Comparison of ENCODE assay signal across 8 cellular contexts in the genomic region with DNA sequence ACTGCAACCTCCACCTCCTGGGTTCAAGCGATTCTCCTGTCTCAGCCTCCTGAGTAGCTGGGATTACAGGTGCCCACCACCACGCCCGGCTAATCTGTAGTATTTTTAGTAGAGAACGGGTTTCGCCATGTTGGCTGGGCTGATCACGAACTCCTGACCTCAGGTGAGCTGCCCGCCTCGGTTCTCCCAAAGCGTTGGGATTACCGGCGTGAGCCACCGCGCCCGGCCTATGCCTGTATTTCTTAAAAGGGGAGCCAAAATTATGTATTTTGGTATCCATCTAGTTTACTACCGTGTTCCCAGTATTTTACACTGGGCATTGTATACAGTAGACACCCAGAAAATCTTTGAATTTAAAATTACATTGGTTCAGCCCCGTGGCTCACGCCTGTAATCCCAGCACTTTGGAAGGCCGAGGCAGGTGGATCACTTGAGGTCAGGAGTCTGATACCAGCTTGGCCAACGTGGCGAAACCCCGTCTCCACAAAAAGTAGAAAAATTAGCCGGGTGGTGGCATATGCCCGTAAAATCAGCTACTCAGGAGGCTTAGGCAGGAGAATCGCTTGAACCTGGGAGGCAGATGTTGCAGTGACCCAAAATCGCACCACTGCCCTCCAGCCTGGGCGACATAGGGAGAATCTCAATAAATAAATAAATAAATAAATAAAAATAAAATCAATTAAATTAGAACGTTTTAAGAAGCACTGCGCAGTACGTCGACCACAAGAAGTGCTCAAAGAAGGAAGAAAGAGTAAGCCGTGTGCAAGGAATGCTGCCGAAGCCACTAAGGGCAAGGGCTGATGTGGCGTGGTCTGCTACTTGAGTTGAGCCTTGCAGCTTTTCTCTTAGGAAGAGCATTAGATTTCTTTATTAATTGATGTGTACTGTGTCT. TPM values are rescaled to one million over a fixed set of nuclear protein-coding genes. Genes with fewer than 3 reads are reported as not detected.
DNase-seq lines count a peak whose midpoint lies in the region; ATAC-seq and TF ChIP-seq lines count a peak whose summit lies in the region.

No MANE protein-coding gene starts in this region.

- intact Hi-C loops in HCT116 (cut with micrococcal nuclease), result no loop called here

- H2AFZ ChIP-seq in HCT116 (ENCODE audit: low read depth, low read length, poor library complexity, severe bottlenecking), result no peak overlapping the region

- H3K4me3 ChIP-seq in HCT116 (replicated peaks in 1 of 2; ENCODE audit: low read depth in 1 of 2, low read length in 2 of 2) (peak overlapping the region in 1 of 2 experiments; percentile 93; a peak in 2 of 4 replicates), fibroblast of mammary gland (ENCODE audit: control insufficient read depth, low read depth, low read length) (peak overlapping the region; percentile 58), skin epidermis (peak overlapping the region; percentile 42 to 88 (median 76))

- no peak for TF ChIP-seq CTCF in HCT116 (IDR thresholded peaks at IDR 0.05 in 2 of 3, conservative IDR thresholded peaks at IDR 0.05 in 1 of 3; ENCODE audit: borderline replicate concordance in 1 of 3, insufficient read depth in 1 of 3, low read depth in 2 of 3, low read length in 2 of 3)
- no peak for TF ChIP-seq CTCF in fibroblast of mammary gland (conservative IDR thresholded peaks at IDR 0.05; ENCODE audit: control insufficient read depth, insufficient read depth, low read depth, low read length)

- H4K20me1 ChIP-seq in HCT116 (ENCODE audit: insufficient read depth), result peaks cover 14% of the 10 kb centered on the region; the same call in 1 of the 2 replicates

- no peaks in the 10 kb centered on the region for H3K27me3 ChIP-seq in HCT116 (ENCODE audit: insufficient read depth, low read length)

- DNase-seq in HCT116 (ENCODE audit: low read depth, low spot score) (no peak), SW480 (ENCODE audit: low spot score) (peak; percentile 17), fibroblast of mammary gland (ENCODE audit: low read depth) (peak; percentile 28), medulla oblongata (ENCODE audit: extremely low spot score) (no peak)
- no peak for DNase-seq in effector CD4-positive, alpha-beta T cell

- H3K79me2 ChIP-seq in HCT116 (ENCODE audit: insufficient read depth, low read length), result peaks cover 35% of the 10 kb centered on the region

- no TSS peak for BruUV-seq in HCT116 (replicated peaks; lab: Mats Ljungman, UMichigan)

- H3K4me1 ChIP-seq in HCT116 (ENCODE audit: control insufficient read depth in 1 of 2, insufficient read depth in 2 of 2, low read length in 2 of 2), result peaks cover 3 to 37% of the 10 kb centered on the region in 2 experiments; a peak in 3 of 4 replicates

- TF ChIP-seq RAD21 in HCT116 (IDR thresholded peaks at IDR 0.05; ENCODE audit: low read depth), result no peak

- ATAC-seq in HCT116, result no peak
- no peak for ATAC-seq in HG03439 (IDR thresholded peaks at IDR 0.05; ENCODE audit: unreplicated experiment)
- ATAC-seq in HG02759 (IDR thresholded peaks at IDR 0.05; ENCODE audit: unreplicated experiment), result no peak

- TF ChIP-seq POLR2A in HCT116 (IDR thresholded peaks at IDR 0.05; ENCODE audit: borderline replicate concordance, extremely low read depth, insufficient read depth, insufficient read length), result no peak

- POLR2A ChIA-PET in HCT116 (lab: Charles Lee), result interaction anchor here (2.1 kb wide), 1 partner anchor 14 kb away, joined by 6 read pairs; no protein-coding TSS in a partner anchor

- peak overlapping the region; percentile 88 for H3K4me2 ChIP-seq in HCT116 (ENCODE audit: low read length)

- no peak overlapping the region; the same call in 1 of the 2 replicates for H3K27ac ChIP-seq in HCT116 (ENCODE audit: low read depth, low read length)
- peak overlapping the region; percentile 23 to 100 (median 96) for H3K27ac ChIP-seq in skin epidermis

- H3K9me3 ChIP-seq in HCT116 (ENCODE audit: control insufficient read depth in 1 of 2, insufficient read depth in 1 of 2, low read depth in 1 of 2, low read length in 2 of 2), result no peaks in the 10 kb centered on the region

- CTCF ChIA-PET in HCT116 (lab: Charles Lee), result interaction anchor here (3.6 kb wide), 1 partner anchor 73 kb away, joined by 14 read pairs; the partner anchor contains the start of gene TRAPPC3

- H3K36me3 ChIP-seq in HCT116 (ENCODE audit: control insufficient read depth in 1 of 2, insufficient read depth in 2 of 2, low read length in 2 of 2), result peaks cover 2 to 17% of the 10 kb centered on the region in 2 experiments; a peak in 2 of 4 replicates

- H3K9ac ChIP-seq in HCT116 (ENCODE audit: low read length), result peak overlapping the region; percentile 69

- no peaks in the 10 kb centered on the region for H3K9me2 ChIP-seq in HCT116 (ENCODE audit: insufficient read depth)

- RAD21 ChIA-PET in HCT116 (lab: Charles Lee; ENCODE audit: low non-redundant PET in 1 of 2, low total read pairs in 2 of 2, uncharacterized antibody in 2 of 2, unreplicated experiment in 2 of 2), result no interaction called here

TF ChIP-seq in HCT116, 20 proteins besides CTCF, POLR2A, EP300 and RAD21:
- TF ChIP-seq EZH2 (IDR thresholded peaks at IDR 0.05), result no peak
- TF ChIP-seq ZFX (IDR thresholded peaks at IDR 0.05), result no peak
- TF ChIP-seq CEBPB (IDR thresholded peaks at IDR 0.05; ENCODE audit: low read depth), result no peak
- no peak for TF ChIP-seq EGR1 (IDR thresholded peaks at IDR 0.05; ENCODE audit: low read depth)
- TF ChIP-seq TCF7L2 (IDR thresholded peaks at IDR 0.05; ENCODE audit: borderline replicate concordance, extremely low read depth, insufficient read depth, insufficient read length), result no peak
- TF ChIP-seq POLR2AphosphoS5 (IDR thresholded peaks at IDR 0.05; ENCODE audit: low read depth, low read length), result no peak
- TF ChIP-seq, protein P1, sequence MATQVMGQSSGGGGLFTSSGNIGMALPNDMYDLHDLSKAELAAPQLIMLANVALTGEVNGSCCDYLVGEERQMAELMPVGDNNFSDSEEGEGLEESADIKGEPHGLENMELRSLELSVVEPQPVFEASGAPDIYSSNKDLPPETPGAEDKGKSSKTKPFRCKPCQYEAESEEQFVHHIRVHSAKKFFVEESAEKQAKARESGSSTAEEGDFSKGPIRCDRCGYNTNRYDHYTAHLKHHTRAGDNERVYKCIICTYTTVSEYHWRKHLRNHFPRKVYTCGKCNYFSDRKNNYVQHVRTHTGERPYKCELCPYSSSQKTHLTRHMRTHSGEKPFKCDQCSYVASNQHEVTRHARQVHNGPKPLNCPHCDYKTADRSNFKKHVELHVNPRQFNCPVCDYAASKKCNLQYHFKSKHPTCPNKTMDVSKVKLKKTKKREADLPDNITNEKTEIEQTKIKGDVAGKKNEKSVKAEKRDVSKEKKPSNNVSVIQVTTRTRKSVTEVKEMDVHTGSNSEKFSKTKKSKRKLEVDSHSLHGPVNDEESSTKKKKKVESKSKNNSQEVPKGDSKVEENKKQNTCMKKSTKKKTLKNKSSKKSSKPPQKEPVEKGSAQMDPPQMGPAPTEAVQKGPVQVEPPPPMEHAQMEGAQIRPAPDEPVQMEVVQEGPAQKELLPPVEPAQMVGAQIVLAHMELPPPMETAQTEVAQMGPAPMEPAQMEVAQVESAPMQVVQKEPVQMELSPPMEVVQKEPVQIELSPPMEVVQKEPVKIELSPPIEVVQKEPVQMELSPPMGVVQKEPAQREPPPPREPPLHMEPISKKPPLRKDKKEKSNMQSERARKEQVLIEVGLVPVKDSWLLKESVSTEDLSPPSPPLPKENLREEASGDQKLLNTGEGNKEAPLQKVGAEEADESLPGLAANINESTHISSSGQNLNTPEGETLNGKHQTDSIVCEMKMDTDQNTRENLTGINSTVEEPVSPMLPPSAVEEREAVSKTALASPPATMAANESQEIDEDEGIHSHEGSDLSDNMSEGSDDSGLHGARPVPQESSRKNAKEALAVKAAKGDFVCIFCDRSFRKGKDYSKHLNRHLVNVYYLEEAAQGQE (IDR thresholded peaks at IDR 0.05; ENCODE audit: low read depth), result no peak
- no peak for TF ChIP-seq YY1 (IDR thresholded peaks at IDR 0.05; ENCODE audit: extremely low read depth, insufficient replicate concordance, low read depth, low read length)
- TF ChIP-seq JUND (IDR thresholded peaks at IDR 0.05), result no peak
- no peak for TF ChIP-seq EZH2phosphoT487 (IDR thresholded peaks at IDR 0.05; ENCODE audit: borderline replicate concordance)
- TF ChIP-seq ELF1 (IDR thresholded peaks at IDR 0.05; ENCODE audit: borderline replicate concordance, low read depth), result no peak
- TF ChIP-seq ZNF274 (IDR thresholded peaks at IDR 0.05; ENCODE audit: low read depth, low read length), result no peak
- no peak for TF ChIP-seq MAX (IDR thresholded peaks at IDR 0.05)
- no peak for TF ChIP-seq ATF3 (IDR thresholded peaks at IDR 0.05)
- TF ChIP-seq, protein P2, sequence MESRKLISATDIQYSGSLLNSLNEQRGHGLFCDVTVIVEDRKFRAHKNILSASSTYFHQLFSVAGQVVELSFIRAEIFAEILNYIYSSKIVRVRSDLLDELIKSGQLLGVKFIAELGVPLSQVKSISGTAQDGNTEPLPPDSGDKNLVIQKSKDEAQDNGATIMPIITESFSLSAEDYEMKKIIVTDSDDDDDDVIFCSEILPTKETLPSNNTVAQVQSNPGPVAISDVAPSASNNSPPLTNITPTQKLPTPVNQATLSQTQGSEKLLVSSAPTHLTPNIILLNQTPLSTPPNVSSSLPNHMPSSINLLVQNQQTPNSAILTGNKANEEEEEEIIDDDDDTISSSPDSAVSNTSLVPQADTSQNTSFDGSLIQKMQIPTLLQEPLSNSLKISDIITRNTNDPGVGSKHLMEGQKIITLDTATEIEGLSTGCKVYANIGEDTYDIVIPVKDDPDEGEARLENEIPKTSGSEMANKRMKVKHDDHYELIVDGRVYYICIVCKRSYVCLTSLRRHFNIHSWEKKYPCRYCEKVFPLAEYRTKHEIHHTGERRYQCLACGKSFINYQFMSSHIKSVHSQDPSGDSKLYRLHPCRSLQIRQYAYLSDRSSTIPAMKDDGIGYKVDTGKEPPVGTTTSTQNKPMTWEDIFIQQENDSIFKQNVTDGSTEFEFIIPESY (IDR thresholded peaks at IDR 0.05; ENCODE audit: extremely low read depth, insufficient replicate concordance, low read length), result no peak
- TF ChIP-seq FOSL1 (IDR thresholded peaks at IDR 0.05; ENCODE audit: low read depth), result no peak

RNA-seq across cellular contexts. Expression of gene THRAP3, which starts 1.5 kb away (rescaled TPM):
- 144 TPM for total RNA-seq in HCT116 (2021; ENCODE audit: unreplicated experiment)
- polyA plus RNA-seq in HCT116 (2012), result 56.0 and 64.4 TPM in 2 replicates

Comparison
In these comparisons a context has a peak if more than half of its experiments do, and no peak if none do; other contexts are left out.
1. DNase-seq: peak in SW480 (single experiment) and fibroblast of mammary gland (single experiment); none in HCT116 (single experiment), medulla oblongata (single experiment) and effector CD4-positive, alpha-beta T cell (single experiment).